Comparison of ENCODE assay signal across 10 cellular contexts in genomic region chr17:5785867-5786509, GRCh38.
DNase-seq lines count a peak whose midpoint lies in the region; ATAC-seq and TF ChIP-seq lines count a peak whose summit lies in the region.
"Had no signal": no experiment of that assay in that cellular context is flagged by ENCODE, and none has a peak within 500 bp of the region (broad histone marks: within the 10 kb centered on the region; RNA-seq: fewer than 3 reads in every experiment).

No MANE protein-coding gene starts in this region.

- H3K4me3 ChIP-seq in GM12865 (ENCODE audit: low read depth, low read length) (no peak overlapping the region), mesendoderm (ENCODE audit: low read length) (no peak overlapping the region)
- H3K4me3 ChIP-seq: left lung had no signal

- no peaks in the 10 kb centered on the region for H3K79me2 ChIP-seq in mesendoderm (ENCODE audit: control insufficient read depth, insufficient read depth, low read length)

- no peak overlapping the region for H3K9ac ChIP-seq in mesendoderm (ENCODE audit: low read length)

- no peak overlapping the region for H3K4me3 Mint-ChIP-seq in activated CD4-positive, alpha-beta T cell treated with anti-CD3 and anti-CD28 coated beads for 36 hours

- no peak overlapping the region for H3K27ac ChIP-seq in mesendoderm (ENCODE audit: low read depth, low read length)
- H3K27ac ChIP-seq: left lung had no signal

- H3K4me2 ChIP-seq in mesendoderm (ENCODE audit: low read length), result no peak overlapping the region

- H3K23ac ChIP-seq in mesendoderm (ENCODE audit: low read length), result no peak overlapping the region

- H3K4me1 ChIP-seq in mesendoderm (ENCODE audit: control insufficient read depth, low read depth, low read length), result no peaks in the 10 kb centered on the region
- H3K4me1 ChIP-seq: left lung had no signal

- H3K27me3 ChIP-seq in mesendoderm (ENCODE audit: insufficient read depth, low read length, poor library complexity), result no peaks in the 10 kb centered on the region

- no peaks in the 10 kb centered on the region for H3K4me1 Mint-ChIP-seq in activated CD4-positive, alpha-beta T cell treated with anti-CD3 and anti-CD28 coated beads for 36 hours

- intact Hi-C loops in activated CD4-positive, alpha-beta T cell treated with anti-CD3 and anti-CD28 coated beads for 36 hours (cut with DNase I, micrococcal nuclease), result no loop called here
- intact Hi-C loops in cardiac septum (cut with DNase I), result no loop called here

- CTCF ChIA-PET in activated CD4-positive, alpha-beta T cell treated with anti-CD3 and anti-CD28 coated beads for 36 hours (lab: Charles Lee), result interaction anchor here (0.6 to 0.7 kb wide), 2 partner anchors 250 to 636 kb away, joined by 3 read pairs; no protein-coding TSS in a partner anchor

- WGBS in mesendoderm (ENCODE audit: extremely low coverage, insufficient coverage, low lambda C conversion rate), result no CpG with 5 or more reads among the region's 11 CpGs

- no peak overlapping the region for H2BK120ac ChIP-seq in mesendoderm (ENCODE audit: low read depth, low read length)

- H3K27me3 Mint-ChIP-seq in activated CD4-positive, alpha-beta T cell treated with anti-CD3 and anti-CD28 coated beads for 36 hours, result peaks cover 36% of the 10 kb centered on the region

- POLR2A ChIA-PET in activated CD4-positive, alpha-beta T cell treated with anti-CD3 and anti-CD28 coated beads for 36 hours (lab: Charles Lee), result no interaction called here

- H3K4ac ChIP-seq in mesendoderm (ENCODE audit: low read depth, low read length), result no peak overlapping the region

- no peak overlapping the region for H4K8ac ChIP-seq in mesendoderm (ENCODE audit: low read depth, low read length)

- no peak overlapping the region for H3K56ac ChIP-seq in mesendoderm (ENCODE audit: low read length)

- no peak overlapping the region for H2BK15ac ChIP-seq in mesendoderm (replicated peaks; ENCODE audit: low read depth)

- no peaks in the 10 kb centered on the region for H3K36me3 Mint-ChIP-seq in activated CD4-positive, alpha-beta T cell treated with anti-CD3 and anti-CD28 coated beads for 36 hours (ENCODE audit: low read depth)

- no peak overlapping the region for H3K18ac ChIP-seq in mesendoderm (ENCODE audit: low read length)

- no peaks in the 10 kb centered on the region for H3K79me1 ChIP-seq in mesendoderm (ENCODE audit: low read length)

- DNase-seq in GM12865 (ENCODE audit: low read depth), result peak; percentile 82
- peak; percentile 52 for DNase-seq in RPMI7951 (ENCODE audit: low read depth)
- peak; percentile 50 for DNase-seq in mesendoderm
- no peak for DNase-seq in activated CD4-positive, alpha-beta T cell treated with anti-CD3 and anti-CD28 coated beads for 36 hours
- DNase-seq in NCI-H345 (lab: John Stamatoyannopoulos, UW), result no peak
- DNase-seq in NK-92 (lab: John Stamatoyannopoulos, UW; ENCODE audit: unreplicated experiment), result no peak
- no peak for DNase-seq in cardiac septum (ENCODE audit: low spot score)
- DNase-seq: left lung, T-helper 9 cell had no signal

- no peaks in the 10 kb centered on the region for H3K9me3 Mint-ChIP-seq in activated CD4-positive, alpha-beta T cell treated with anti-CD3 and anti-CD28 coated beads for 36 hours (ENCODE audit: low read depth)

- no peak overlapping the region for H2AK5ac ChIP-seq in mesendoderm (ENCODE audit: low read length)

- H3K27ac Mint-ChIP-seq in activated CD4-positive, alpha-beta T cell treated with anti-CD3 and anti-CD28 coated beads for 36 hours, result no peak overlapping the region

- no peaks in the 10 kb centered on the region for H3K36me3 ChIP-seq in mesendoderm (ENCODE audit: control insufficient read depth, insufficient read depth, low read length)
- H3K36me3 ChIP-seq: left lung had no signal

- no peak overlapping the region for H4K5ac ChIP-seq in mesendoderm (ENCODE audit: low read length)

- ATAC-seq in HG02571 (IDR thresholded peaks at IDR 0.05; ENCODE audit: unreplicated experiment), result peak; percentile 65
- no peak for ATAC-seq in activated CD4-positive, alpha-beta T cell treated with anti-CD3 and anti-CD28 coated beads for 36 hours
- ATAC-seq: left lung had no signal

- no peak overlapping the region for H2BK5ac ChIP-seq in mesendoderm (ENCODE audit: low read length)

- no peak for TF ChIP-seq CTCF in GM12865 (IDR thresholded peaks at IDR 0.05; ENCODE audit: insufficient read depth, low read depth, low read length, missing control alignments)

Comparison
In these comparisons a context has a peak if more than half of its experiments do, and no peak if none do; other contexts are left out.
1. DNase-seq: peak in GM12865 (single experiment), RPMI7951 (single experiment) and mesendoderm (single experiment); none in activated CD4-positive, alpha-beta T cell treated with anti-CD3 and anti-CD28 coated beads for 36 hours (single experiment), NCI-H345 (single experiment), NK-92 (single experiment) and cardiac septum (single experiment).